In genomic region chr17:75996665-75997590, GRCh38 we compare ENCODE assay signal across 10 cellular contexts. TPM values are rescaled to one million over a fixed set of nuclear protein-coding genes. Genes with fewer than 3 reads are reported as not detected.
DNase-seq lines count a peak whose midpoint lies in the region; ATAC-seq, FAIRE-seq and TF ChIP-seq lines count a peak whose summit lies in the region.
"Had no signal": no experiment of that assay in that cellular context is flagged by ENCODE, and none has a peak within 500 bp of the region (broad histone marks: within the 10 kb centered on the region; RNA-seq: fewer than 3 reads in every experiment).

No MANE protein-coding gene starts in this region.

- H3K9ac ChIP-seq in liver (ENCODE audit: low read depth in 1 of 2, low read length in 2 of 2) = peak overlapping the region in 1 of 2 donors; percentile 45
- H3K9ac ChIP-seq: KMS-11 had no signal

- ATAC-seq in gastroesophageal sphincter = no peak
- ATAC-seq in HG03432 (IDR thresholded peaks at IDR 0.05; ENCODE audit: unreplicated experiment) = no peak

- H3K4me1 ChIP-seq in liver (ENCODE audit: control insufficient read depth in 4 of 4, insufficient read depth in 4 of 4, low read length in 3 of 4) (peaks cover 24 to 70% (median 53%) of the 10 kb centered on the region in 4 donors), gastroesophageal sphincter (peaks cover 0 to 6% (median 0%) of the 10 kb centered on the region in 3 donors)

- H3K9me3 ChIP-seq in liver (ENCODE audit: control insufficient read depth in 4 of 4, low read length in 3 of 4) (no peaks in the 10 kb centered on the region), gastroesophageal sphincter (no peaks in the 10 kb centered on the region)

- TF ChIP-seq POLR2A in GM12891 (IDR thresholded peaks at IDR 0.05; ENCODE audit: low read depth, low read length) = no peak
- no peak for TF ChIP-seq POLR2A in gastroesophageal sphincter (IDR thresholded peaks at IDR 0.05)

- no peak overlapping the region for H3K4me3 ChIP-seq in liver (ENCODE audit: low read depth in 1 of 3, low read length in 3 of 3)
- H3K4me3 ChIP-seq in gastroesophageal sphincter = no peak overlapping the region

- DNase-seq in GM12891 (ENCODE audit: insufficient read length, low spot score) (peak; percentile 46), NOMO-1 treated with dmso at 0.1 percent for 144 hours (lab: John Stamatoyannopoulos, UW; ENCODE audit: unreplicated experiment) (peak; percentile 76), amniotic epithelial cell (ENCODE audit: low read depth) (peak; percentile 39), ureter (ENCODE audit: low spot score) (peak; percentile 84), NCI-H1436 treated with DMSO at 0.1 percent for 48 hours (lab: John Stamatoyannopoulos, UW) (no peak)

- H3K36me3 ChIP-seq in liver (ENCODE audit: control insufficient read depth in 4 of 4, insufficient read depth in 3 of 4, low read depth in 1 of 4, low read length in 3 of 4) (no peaks in the 10 kb centered on the region), gastroesophageal sphincter (peaks cover 0 to 49% of the 10 kb centered on the region in 2 donors)

- TF ChIP-seq RAD21 in liver (IDR thresholded peaks at IDR 0.05) = peak in 1 of 2 donors; percentile 31

- H3K27ac ChIP-seq in liver (ENCODE audit: low read depth in 1 of 2, low read length in 2 of 2) (peak overlapping the region; percentile 88 to 93), gastroesophageal sphincter (no peak overlapping the region)
- H3K27ac ChIP-seq: KMS-11 had no signal

- H3K27me3 ChIP-seq in liver (ENCODE audit: control insufficient read depth in 4 of 4, insufficient read depth in 4 of 4, low read length in 3 of 4) = no peaks in the 10 kb centered on the region
- H3K27me3 ChIP-seq in gastroesophageal sphincter = no peaks in the 10 kb centered on the region

- TF ChIP-seq CTCF in liver (IDR thresholded peaks at IDR 0.05; ENCODE audit: low read depth, low read length, missing input control) (no peak), gastroesophageal sphincter (IDR thresholded peaks at IDR 0.05) (no peak)

- TF ChIP-seq EP300 in gastroesophageal sphincter (IDR thresholded peaks at IDR 0.05) = no peak

- 20% methylated on average over 18 of the region's 18 CpGs for WGBS in liver
- 40 to 59% methylated on average over 5 to 18 of the region's 18 CpGs for WGBS in gastroesophageal sphincter (ENCODE audit: low coverage in 1 of 2), 2 donors

- peak; percentile 87 for FAIRE-seq in GM12891 (lab: Jason Lieb, UNC)
- FAIRE-seq: islet of Langerhans had no signal

TF ChIP-seq in GM12891, 5 proteins besides CTCF, POLR2A, EP300 and RAD21:
- TF ChIP-seq TAF1 (IDR thresholded peaks at IDR 0.05; ENCODE audit: low read depth, low read length) = no peak
- TF ChIP-seq POLR2AphosphoS5 (IDR thresholded peaks at IDR 0.05; ENCODE audit: low read depth, low read length) = no peak
- TF ChIP-seq SPI1 (IDR thresholded peaks at IDR 0.05; ENCODE audit: low read depth, low read length) = peak; percentile 84
- TF ChIP-seq PAX5 (IDR thresholded peaks at IDR 0.05; ENCODE audit: insufficient read depth, low read length, severe bottlenecking) = no peak
- no peak for TF ChIP-seq POU2F2 (IDR thresholded peaks at IDR 0.05; ENCODE audit: low read depth, low read length)
TF ChIP-seq in GM12891: peak in this region for 1.

TF ChIP-seq in liver, 16 proteins besides CTCF, POLR2A, EP300 and RAD21:
- TF ChIP-seq YY1 (IDR thresholded peaks at IDR 0.05) (peak; percentile 65), HNF4G (IDR thresholded peaks at IDR 0.05) (peak; percentile 81), SP1 (IDR thresholded peaks at IDR 0.05) (peak; percentile 97), TAF1 (conservative IDR thresholded peaks at IDR 0.05) (no peak), GABPA (IDR thresholded peaks at IDR 0.05 in 1 of 2, conservative IDR thresholded peaks at IDR 0.05 in 1 of 2) (peak in 1 of 2 donors; percentile 38), EGR1 (IDR thresholded peaks at IDR 0.05; ENCODE audit: low read depth in 2 of 2) (peak; percentile 94 to 97), JUND (IDR thresholded peaks at IDR 0.05) (peak in 1 of 2 donors; percentile 87), NR2F2 (IDR thresholded peaks at IDR 0.05) (no peak), FOXA1 (IDR thresholded peaks at IDR 0.05) (peak; percentile 56), FOXA2 (IDR thresholded peaks at IDR 0.05) (peak; percentile 45), RXRA (IDR thresholded peaks at IDR 0.05) (peak; percentile 90 to 97), HNF4A (conservative IDR thresholded peaks at IDR 0.05) (peak; percentile 90 to 97)
- TF ChIP-seq, protein P1, sequence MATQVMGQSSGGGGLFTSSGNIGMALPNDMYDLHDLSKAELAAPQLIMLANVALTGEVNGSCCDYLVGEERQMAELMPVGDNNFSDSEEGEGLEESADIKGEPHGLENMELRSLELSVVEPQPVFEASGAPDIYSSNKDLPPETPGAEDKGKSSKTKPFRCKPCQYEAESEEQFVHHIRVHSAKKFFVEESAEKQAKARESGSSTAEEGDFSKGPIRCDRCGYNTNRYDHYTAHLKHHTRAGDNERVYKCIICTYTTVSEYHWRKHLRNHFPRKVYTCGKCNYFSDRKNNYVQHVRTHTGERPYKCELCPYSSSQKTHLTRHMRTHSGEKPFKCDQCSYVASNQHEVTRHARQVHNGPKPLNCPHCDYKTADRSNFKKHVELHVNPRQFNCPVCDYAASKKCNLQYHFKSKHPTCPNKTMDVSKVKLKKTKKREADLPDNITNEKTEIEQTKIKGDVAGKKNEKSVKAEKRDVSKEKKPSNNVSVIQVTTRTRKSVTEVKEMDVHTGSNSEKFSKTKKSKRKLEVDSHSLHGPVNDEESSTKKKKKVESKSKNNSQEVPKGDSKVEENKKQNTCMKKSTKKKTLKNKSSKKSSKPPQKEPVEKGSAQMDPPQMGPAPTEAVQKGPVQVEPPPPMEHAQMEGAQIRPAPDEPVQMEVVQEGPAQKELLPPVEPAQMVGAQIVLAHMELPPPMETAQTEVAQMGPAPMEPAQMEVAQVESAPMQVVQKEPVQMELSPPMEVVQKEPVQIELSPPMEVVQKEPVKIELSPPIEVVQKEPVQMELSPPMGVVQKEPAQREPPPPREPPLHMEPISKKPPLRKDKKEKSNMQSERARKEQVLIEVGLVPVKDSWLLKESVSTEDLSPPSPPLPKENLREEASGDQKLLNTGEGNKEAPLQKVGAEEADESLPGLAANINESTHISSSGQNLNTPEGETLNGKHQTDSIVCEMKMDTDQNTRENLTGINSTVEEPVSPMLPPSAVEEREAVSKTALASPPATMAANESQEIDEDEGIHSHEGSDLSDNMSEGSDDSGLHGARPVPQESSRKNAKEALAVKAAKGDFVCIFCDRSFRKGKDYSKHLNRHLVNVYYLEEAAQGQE (IDR thresholded peaks at IDR 0.05) = peak; percentile 95
- TF ChIP-seq, protein P2, sequence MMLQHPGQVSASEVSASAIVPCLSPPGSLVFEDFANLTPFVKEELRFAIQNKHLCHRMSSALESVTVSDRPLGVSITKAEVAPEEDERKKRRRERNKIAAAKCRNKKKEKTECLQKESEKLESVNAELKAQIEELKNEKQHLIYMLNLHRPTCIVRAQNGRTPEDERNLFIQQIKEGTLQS (IDR thresholded peaks at IDR 0.05) = no peak
- TF ChIP-seq, protein P3, sequence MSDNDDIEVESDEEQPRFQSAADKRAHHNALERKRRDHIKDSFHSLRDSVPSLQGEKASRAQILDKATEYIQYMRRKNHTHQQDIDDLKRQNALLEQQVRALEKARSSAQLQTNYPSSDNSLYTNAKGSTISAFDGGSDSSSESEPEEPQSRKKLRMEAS (IDR thresholded peaks at IDR 0.05) = peak; percentile 78
- TF ChIP-seq, protein P4, sequence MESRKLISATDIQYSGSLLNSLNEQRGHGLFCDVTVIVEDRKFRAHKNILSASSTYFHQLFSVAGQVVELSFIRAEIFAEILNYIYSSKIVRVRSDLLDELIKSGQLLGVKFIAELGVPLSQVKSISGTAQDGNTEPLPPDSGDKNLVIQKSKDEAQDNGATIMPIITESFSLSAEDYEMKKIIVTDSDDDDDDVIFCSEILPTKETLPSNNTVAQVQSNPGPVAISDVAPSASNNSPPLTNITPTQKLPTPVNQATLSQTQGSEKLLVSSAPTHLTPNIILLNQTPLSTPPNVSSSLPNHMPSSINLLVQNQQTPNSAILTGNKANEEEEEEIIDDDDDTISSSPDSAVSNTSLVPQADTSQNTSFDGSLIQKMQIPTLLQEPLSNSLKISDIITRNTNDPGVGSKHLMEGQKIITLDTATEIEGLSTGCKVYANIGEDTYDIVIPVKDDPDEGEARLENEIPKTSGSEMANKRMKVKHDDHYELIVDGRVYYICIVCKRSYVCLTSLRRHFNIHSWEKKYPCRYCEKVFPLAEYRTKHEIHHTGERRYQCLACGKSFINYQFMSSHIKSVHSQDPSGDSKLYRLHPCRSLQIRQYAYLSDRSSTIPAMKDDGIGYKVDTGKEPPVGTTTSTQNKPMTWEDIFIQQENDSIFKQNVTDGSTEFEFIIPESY (IDR thresholded peaks at IDR 0.05) = no peak
TF ChIP-seq in liver: peak in this region for 12.

RNA-seq across cellular contexts. Expression of gene CDK3, which starts 3.7 kb away (rescaled TPM):
- polyA plus RNA-seq in GM12891 (2012; ENCODE audit: low read depth, missing spikeins) = 4.1 TPM
- total RNA-seq in liver (1 to 10 TPM; 1.5 to 6.3 TPM), ureter (10.7 TPM), gastroesophageal sphincter (1 to 10 TPM in 3 of 4 donors, not detected in 1; 1.2 to 5.6 (median 2.3) TPM)
- polyA plus RNA-seq in liver = 1 to 10 TPM; 2.6 TPM

RNA-seq across cellular contexts. Expression of gene TEN1, which starts 17.9 kb away (rescaled TPM):
- 22.9 TPM for polyA plus RNA-seq in GM12891 (2012; ENCODE audit: low read depth, missing spikeins)
- 10 to 100 TPM; 12.0 to 18.3 TPM for total RNA-seq in liver
- polyA plus RNA-seq in liver = 10 to 100 TPM; 14.6 to 30.0 TPM
- 23.6 TPM for total RNA-seq in ureter
- total RNA-seq in gastroesophageal sphincter = 10 to 100 TPM in 1 of 4 donors, 1 to 10 TPM in 3; 6.7 to 12.8 (median 7.9) TPM

RNA-seq across cellular contexts. Expression of gene ACOX1, which starts 18.0 kb away (rescaled TPM):
- polyA plus RNA-seq in GM12891 (2012; ENCODE audit: low read depth, missing spikeins) = 9.7 TPM
- 100 to 1,000 TPM in 1 of 2 donors, 10 to 100 TPM in 1; 81.1 to 293 TPM for total RNA-seq in liver
- polyA plus RNA-seq in liver = 10 to 100 TPM; 33.3 to 45.7 TPM
- 119 TPM for total RNA-seq in ureter
- 10 to 100 TPM; 45.9 to 63.4 (median 54.2) TPM for total RNA-seq in gastroesophageal sphincter

RNA-seq across cellular contexts. Expression of gene EVPL, which starts 30.2 kb away (rescaled TPM):
- 0.01 TPM for polyA plus RNA-seq in GM12891 (2012; ENCODE audit: low read depth, missing spikeins)
- total RNA-seq in liver = under 1 TPM in 1 of 2 donors, not detected in 1; 0.33 TPM
- polyA plus RNA-seq in liver = under 1 TPM; 0.03 to 0.21 TPM
- 84.2 TPM for total RNA-seq in ureter
- 1 to 10 TPM; 1.3 to 6.1 (median 3.1) TPM for total RNA-seq in gastroesophageal sphincter

RNA-seq across cellular contexts. Expression of gene FBF1, which starts 56.1 kb away (rescaled TPM):
- polyA plus RNA-seq in GM12891 (2012; ENCODE audit: low read depth, missing spikeins) = 8.6 TPM
- total RNA-seq in liver (1 to 10 TPM; 2.3 to 5.6 TPM), ureter (19.5 TPM), gastroesophageal sphincter (10 to 100 TPM in 1 of 4 donors, 1 to 10 TPM in 3; 4.6 to 20.2 (median 7.7) TPM)
- polyA plus RNA-seq in liver = 1 to 10 TPM in 1 of 2 donors, under 1 TPM in 1; 0.39 to 1.2 TPM

Comparison
In these comparisons a context has a peak if more than half of its experiments do, and no peak if none do; other contexts are left out.
1. H3K27ac ChIP-seq: peak in liver (2 of 2); none in gastroesophageal sphincter (0 of 4).